In the genomic region with DNA sequence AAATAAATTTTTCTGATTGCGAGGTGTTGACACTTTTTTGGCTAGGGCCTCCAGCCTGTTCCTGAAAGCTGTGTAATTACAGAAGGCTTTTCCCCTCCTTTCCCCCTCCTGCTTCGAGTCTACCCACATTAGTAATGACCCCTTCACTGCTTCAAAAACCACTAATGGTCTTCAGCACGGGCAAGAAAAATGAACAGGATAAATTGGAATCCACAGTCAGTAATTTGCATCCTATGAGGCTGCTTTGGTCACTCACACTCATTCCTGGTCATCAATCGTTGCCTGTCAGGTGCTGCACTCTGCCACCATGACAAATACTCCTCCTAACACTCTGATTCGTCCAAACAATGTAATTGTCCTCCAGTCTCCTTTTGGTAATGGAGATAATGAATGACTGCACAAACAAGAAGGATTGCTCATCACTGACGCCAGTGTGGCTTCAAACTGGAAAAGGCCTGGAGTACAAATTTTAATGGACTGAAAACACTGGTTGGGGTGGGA, we compare ENCODE assay signal across 10 cellular contexts.
DNase-seq lines count a peak whose midpoint lies in the region; FAIRE-seq and TF ChIP-seq lines count a peak whose summit lies in the region.
"Had no signal": no experiment of that assay in that cellular context is flagged by ENCODE, and none has a peak within 500 bp of the region (broad histone marks: within the 10 kb centered on the region; RNA-seq: fewer than 3 reads in every experiment).

No MANE protein-coding gene starts in this region.

- H3K27ac ChIP-seq in epithelial cell of prostate, result no peak overlapping the region

- FAIRE-seq in H54 (lab: Jason Lieb, UNC), result peak; percentile 99

- DNase-seq in H54 (ENCODE audit: insufficient read length, low spot score) (peak; percentile 5), NCI-H446 treated with DMSO at 0.1 percent for 48 hours (lab: John Stamatoyannopoulos, UW) (peak; percentile 64), epithelial cell of prostate (ENCODE audit: low read depth, low spot score) (peak; percentile 39), renal cortical epithelial cell (ENCODE audit: low read depth) (peak; percentile 81), NCI-H510A treated with DMSO at 0.1 percent for 48 hours (lab: John Stamatoyannopoulos, UW) (no peak), cerebellum (ENCODE audit: low spot score) (no peak), medulla oblongata (ENCODE audit: extremely low spot score) (no peak)
- DNase-seq: activated CD4-positive, alpha-beta T cell treated with anti-CD3 and anti-CD28 coated beads, Interleukin-2, amount 50 U/mL, for 48 hours; foreskin melanocyte; MM.1S had no signal

- TF ChIP-seq POLR2A in H54 (IDR thresholded peaks at IDR 0.05; ENCODE audit: low read depth, low read length), result no peak

Comparison
In these comparisons a context has a peak if more than half of its experiments do, and no peak if none do; other contexts are left out.
1. DNase-seq: peak in H54 (single experiment), NCI-H446 treated with DMSO at 0.1 percent for 48 hours (single experiment), epithelial cell of prostate (single experiment) and renal cortical epithelial cell (single experiment); none in NCI-H510A treated with DMSO at 0.1 percent for 48 hours (single experiment), cerebellum (single experiment) and medulla oblongata (single experiment).